ENCODE assay signal across 27 cellular contexts in genomic region chr1:75594327-75594726, GRCh38. TPM values are rescaled to one million over a fixed set of nuclear protein-coding genes. Genes with fewer than 3 reads are reported as not detected.
DNase-seq lines count a peak whose midpoint lies in the region; ATAC-seq, FAIRE-seq and TF ChIP-seq lines count a peak whose summit lies in the region.
"Had no signal": no experiment of that assay in that cellular context is flagged by ENCODE, and none has a peak within 500 bp of the region (broad histone marks: within the 10 kb centered on the region; RNA-seq: fewer than 3 reads in every experiment).

No MANE protein-coding gene starts in this region.

- intact Hi-C loops in HepG2 (cut with micrococcal nuclease; ENCODE audit: unreplicated experiment) (no loop called here), right lobe of liver (cut with DNase I) (no loop called here), K562 (cut with micrococcal nuclease) (no loop called here)

- no peak for TF ChIP-seq POLR2A in HepG2 (IDR thresholded peaks at IDR 0.05; ENCODE audit: insufficient read depth in 1 of 2, low read depth in 2 of 2, low read length in 2 of 2)
- no peak for TF ChIP-seq POLR2A in right lobe of liver (IDR thresholded peaks at IDR 0.05)
- no peak for TF ChIP-seq POLR2A in K562 (conservative IDR thresholded peaks at IDR 0.05)

- no peaks in the 10 kb centered on the region for H3K79me2 ChIP-seq in HepG2 (ENCODE audit: insufficient read depth, low read length)
- H3K79me2 ChIP-seq in K562 (ENCODE audit: control insufficient read depth, insufficient read depth, low read length) = no peaks in the 10 kb centered on the region

- H3K4me2 ChIP-seq in HepG2 (ENCODE audit: low read depth, low read length) (no peak overlapping the region), K562 (ENCODE audit: insufficient read depth, low read length) (no peak overlapping the region)
- H3K4me2 ChIP-seq: BLaER1 had no signal

- TF ChIP-seq RAD21 in HepG2 (CRISPR knock-in tag; IDR thresholded peaks at IDR 0.05) = no peak
- no peak for TF ChIP-seq RAD21 in K562 (CRISPR knock-in tag; conservative IDR thresholded peaks at IDR 0.05 in 1 of 2, IDR thresholded peaks at IDR 0.05 in 1 of 2)

- H3K27me3 Mint-ChIP-seq in glutamatergic neuron (ENCODE audit: unreplicated experiment) = no peaks in the 10 kb centered on the region

- no peaks in the 10 kb centered on the region for H4K20me1 ChIP-seq in HepG2 (ENCODE audit: insufficient read depth, low read length)
- no peaks in the 10 kb centered on the region for H4K20me1 ChIP-seq in K562 (replicated peaks; ENCODE audit: control insufficient read depth, insufficient read depth, low read length)
- H4K20me1 ChIP-seq: BLaER1 had no signal

- H3K4me1 Mint-ChIP-seq in glutamatergic neuron (ENCODE audit: low read depth, unreplicated experiment) = no peaks in the 10 kb centered on the region
- H3K4me1 Mint-ChIP-seq: CD14-positive monocyte; CD4-positive, alpha-beta memory T cell; CD4-positive, CD25-positive, alpha-beta regulatory T cell; CD8-positive, alpha-beta memory T cell had no signal

- no peaks in the 10 kb centered on the region for H3K4me1 ChIP-seq in HepG2 (ENCODE audit: insufficient read depth, low read length)
- no peaks in the 10 kb centered on the region for H3K4me1 ChIP-seq in right lobe of liver
- H3K4me1 ChIP-seq in K562 (replicated peaks in 1 of 2; ENCODE audit: control insufficient read depth in 2 of 2, insufficient read depth in 2 of 2, low read length in 2 of 2) = no peaks in the 10 kb centered on the region
- H3K4me1 ChIP-seq: BE2C, BLaER1 had no signal

- no peak overlapping the region for H3K27ac Mint-ChIP-seq in glutamatergic neuron (ENCODE audit: unreplicated experiment)
- H3K27ac Mint-ChIP-seq: CD14-positive monocyte; CD4-positive, CD25-positive, alpha-beta regulatory T cell; CD8-positive, alpha-beta memory T cell had no signal

- H3K9me3 Mint-ChIP-seq in glutamatergic neuron (ENCODE audit: unreplicated experiment) = no peaks in the 10 kb centered on the region

- DNase-seq in HepG2 (ENCODE audit: low spot score) (no peak), right lobe of liver (no peak), K562 (ENCODE audit: extremely low read depth in 1 of 4, low spot score in 3 of 4) (no peak), frontal cortex (ENCODE audit: low spot score in 2 of 2) (no peak), glutamatergic neuron (no peak)
- DNase-seq: ACHN; BE2C; C1 segment of cervical spinal cord; CD4-positive, alpha-beta memory T cell; CD4-positive, CD25-positive, alpha-beta regulatory T cell; CD8-positive, alpha-beta memory T cell; COR-L47; DMS 273 treated with DMSO at 0.1 percent for 48 hours; DMS153; DMS53; DMS79; DND-41; EL; GDM1 had no signal

- no peaks in the 10 kb centered on the region for H3K36me3 Mint-ChIP-seq in glutamatergic neuron (ENCODE audit: unreplicated experiment)
- H3K36me3 Mint-ChIP-seq: CD14-positive monocyte; CD4-positive, alpha-beta memory T cell; CD4-positive, CD25-positive, alpha-beta regulatory T cell; CD8-positive, alpha-beta memory T cell had no signal

- H3K27me3 ChIP-seq in HepG2 (ENCODE audit: control insufficient read depth in 1 of 2, insufficient read depth in 2 of 2, low read length in 2 of 2) (no peaks in the 10 kb centered on the region), right lobe of liver (no peaks in the 10 kb centered on the region), K562 (ENCODE audit: control insufficient read depth in 2 of 2, insufficient read depth in 2 of 2, low read length in 2 of 2) (no peaks in the 10 kb centered on the region)
- H3K27me3 ChIP-seq: BE2C, BLaER1 had no signal

- BruUV-seq in HepG2 (replicated peaks; lab: Mats Ljungman, UMichigan) (no TSS peak), K562 (replicated peaks; lab: Mats Ljungman, UMichigan) (no TSS peak)

- WGBS in HepG2 (ENCODE audit: low lambda C conversion rate) = 75% methylated on average over 3 of the region's 3 CpGs
- 71% methylated on average over 3 of the region's 3 CpGs for WGBS in right lobe of liver (ENCODE audit: insufficient coverage, low coverage, low lambda C conversion rate, missing lambda C conversion rate)
- 0% methylated on average over 3 of the region's 3 CpGs for WGBS in K562 (ENCODE audit: insufficient coverage, low coverage, missing lambda C conversion rate)

- no peaks in the 10 kb centered on the region for H3K9me3 ChIP-seq in HepG2 (ENCODE audit: low read length)
- H3K9me3 ChIP-seq in right lobe of liver = no peaks in the 10 kb centered on the region
- no peaks in the 10 kb centered on the region for H3K9me3 ChIP-seq in K562 (replicated peaks; ENCODE audit: control insufficient read depth, insufficient read depth, low read depth, low read length)
- H3K9me3 ChIP-seq: BE2C, BLaER1 had no signal

- H3K36me3 ChIP-seq in HepG2 (replicated peaks in 1 of 2; ENCODE audit: control insufficient read depth in 1 of 2, insufficient read depth in 2 of 2, low read length in 2 of 2) (no peaks in the 10 kb centered on the region), right lobe of liver (no peaks in the 10 kb centered on the region), K562 (ENCODE audit: control insufficient read depth, insufficient read depth, low read length) (no peaks in the 10 kb centered on the region)
- H3K36me3 ChIP-seq: BE2C, BLaER1 had no signal

- H3K9me1 ChIP-seq in K562 (ENCODE audit: control insufficient read depth, insufficient read depth, low read length) = no peaks in the 10 kb centered on the region

- no peak overlapping the region for H2AFZ ChIP-seq in HepG2 (ENCODE audit: low read length)
- H2AFZ ChIP-seq in K562 (ENCODE audit: low read depth, low read length) = no peak overlapping the region

- H3K9ac ChIP-seq in HepG2 (ENCODE audit: insufficient read depth, low read depth, low read length) (no peak overlapping the region), K562 (ENCODE audit: insufficient read depth in 1 of 2, low read depth in 2 of 2, low read length in 2 of 2) (no peak overlapping the region)
- H3K9ac ChIP-seq: BLaER1 had no signal

- H3K4me3 ChIP-seq in HepG2 (replicated peaks in 1 of 3; ENCODE audit: insufficient read depth in 1 of 3, low read depth in 2 of 3, low read length in 3 of 3) = no peak overlapping the region
- no peak overlapping the region for H3K4me3 ChIP-seq in right lobe of liver
- no peak overlapping the region for H3K4me3 ChIP-seq in K562
- H3K4me3 ChIP-seq: BLaER1, GM12878 had no signal

- FAIRE-seq in HepG2 (lab: Jason Lieb, UNC) = no peak
- FAIRE-seq in K562 (lab: Jason Lieb, UNC) = no peak
- peak; percentile 43 for FAIRE-seq in frontal cortex (lab: Jason Lieb, UNC)
- FAIRE-seq: GM12878, GM12892, GM19239 had no signal

- POLR2A ChIA-PET in HepG2 (lab: Yijun Ruan, JAX) = no interaction called here
- POLR2A ChIA-PET in K562 (lab: Yijun Ruan, JAX) = no interaction called here

- H3K27ac ChIP-seq in HepG2 (ENCODE audit: extremely low read length, insufficient read depth, low read length) = no peak overlapping the region
- no peak overlapping the region for H3K27ac ChIP-seq in right lobe of liver
- no peak overlapping the region for H3K27ac ChIP-seq in K562 (ENCODE audit: extremely low read depth, low read depth, low read length)
- H3K27ac ChIP-seq: 22Rv1, BLaER1 had no signal

- in situ Hi-C loops in HepG2 (cut with HindIII; ENCODE audit: extremely low pct_ligation_motif_present, low pct_unique_long_range_greater_than_20kb) (no loop called here), K562 (cut with MboI) (no loop called here)

- ATAC-seq in HepG2 (no peak), right lobe of liver (no peak), K562 (no peak), GM18502 (IDR thresholded peaks at IDR 0.05; ENCODE audit: poor library complexity, unreplicated experiment) (no peak)
- ATAC-seq: GM12878 had no signal

- TF ChIP-seq EP300 in HepG2 (IDR thresholded peaks at IDR 0.05; ENCODE audit: low read depth in 2 of 2, low read length in 2 of 2) (no peak), HepG2 (CRISPR knock-in tag; IDR thresholded peaks at IDR 0.05; ENCODE audit: borderline replicate concordance) (no peak), K562 (IDR thresholded peaks at IDR 0.05; ENCODE audit: low read length) (no peak)

- CTCF ChIA-PET in HepG2 (lab: Yijun Ruan, JAX; ENCODE audit: low intra/inter-chr PET ratio, low total read pairs) = no interaction called here
- CTCF ChIA-PET in K562 (lab: Yijun Ruan, JAX; ENCODE audit: low intra/inter-chr PET ratio) = no interaction called here

- H3K4me3 Mint-ChIP-seq in glutamatergic neuron (ENCODE audit: unreplicated experiment) = no peak overlapping the region
- H3K4me3 Mint-ChIP-seq: CD14-positive monocyte; CD4-positive, CD25-positive, alpha-beta regulatory T cell; CD8-positive, alpha-beta memory T cell had no signal

- TF ChIP-seq CTCF in HepG2 (CRISPR knock-in tag; IDR thresholded peaks at IDR 0.05) (no peak), right lobe of liver (IDR thresholded peaks at IDR 0.05) (no peak), K562 (IDR thresholded peaks at IDR 0.05 in 2 of 3, conservative IDR thresholded peaks at IDR 0.05 in 1 of 3; ENCODE audit: insufficient read depth in 2 of 3, low read depth in 1 of 3, low read length in 3 of 3) (no peak), glutamatergic neuron (IDR thresholded peaks at IDR 0.05; ENCODE audit: partially characterized antibody, unreplicated experiment) (no peak)

RNA-seq across cellular contexts. Expression of gene SLC44A5, which starts 16.6 kb away (rescaled TPM):
- total RNA-seq in HepG2 (2016; rRNA removed; fragmentation: Illumina TruSeq; extraction: Trizol) (4.2 and 8.0 TPM in 2 replicates), right lobe of liver (1 to 10 TPM in 1 of 6 experiments, under 1 TPM in 4, not detected in 1; 0.14 to 1.4 (median 0.59) TPM), K562 (2014; rRNA removed) (1.2 and 2.1 TPM in 2 replicates), K562 (2014; rRNA removed; fragmentation: Illumina TruSeq; extraction: Trizol) (4.3 and 4.5 TPM in 2 replicates), K562 (2015; rRNA removed; fragmentation: Illumina TruSeq; extraction: Trizol) (3.1 and 3.4 TPM in 2 replicates), K562 (2021) (1.9 and 2.1 TPM in 2 replicates), frontal cortex (162 TPM), glutamatergic neuron (ENCODE audit: unreplicated experiment) (15.4 TPM)
- total RNA-seq in HepG2 (2016; cell fraction: cytosol; rRNA removed; fragmentation: Illumina TruSeq; extraction: Trizol; ENCODE audit: low read depth) = 0.51 and 0.53 TPM in 2 replicates
- 4.4 and 7.0 TPM in 2 replicates for total RNA-seq in HepG2 (2016; cell fraction: insoluble cytoplasmic fraction; rRNA removed; fragmentation: Illumina TruSeq; extraction: Trizol)
- 1.7 and 1.9 TPM in 2 replicates for total RNA-seq in HepG2 (2016; cell fraction: membrane; rRNA removed; fragmentation: Illumina TruSeq; extraction: Trizol)
- 16.7 and 16.8 TPM in 2 replicates for total RNA-seq in HepG2 (2016; cell fraction: nucleus; rRNA removed; fragmentation: Illumina TruSeq; extraction: Trizol)
- polyA plus RNA-seq in HepG2 (2011; rRNA removed) (13.9 and 16.0 TPM in 2 replicates), K562 (2011; rRNA removed) (4.1 and 10.1 TPM in 2 replicates), K562 (2014; fragmentation: Illumina TruSeq; extraction: Trizol) (3.2 and 3.6 TPM in 2 replicates), K562 (2014; fragmentation: Nextera tagmentation; extraction: Ambion mirVana) (1 to 10 TPM; 1.2 to 1.8 TPM), K562 (2014; rRNA removed) (3.2 and 4.1 TPM in 2 replicates)
- 2.1 and 3.7 TPM in 2 replicates for polyA plus RNA-seq in HepG2 (2011; cell fraction: cytosol; rRNA removed)
- 19.2 and 22.9 TPM in 2 replicates for polyA plus RNA-seq in HepG2 (2011; cell fraction: nucleus; rRNA removed)
- 7.3 and 10.1 TPM in 2 replicates for polyA plus RNA-seq in HepG2 (2012)
- polyA plus RNA-seq in HepG2 (2016; cell fraction: cytosol; fragmentation: Illumina TruSeq; extraction: Trizol; ENCODE audit: low read depth) = 0.14 and 0.25 TPM in 2 replicates
- polyA plus RNA-seq in HepG2 (2016; cell fraction: insoluble cytoplasmic fraction; fragmentation: Illumina TruSeq; extraction: Trizol; ENCODE audit: low read depth) = 2.9 and 3.0 TPM in 2 replicates
- 0.68 and 0.98 TPM in 2 replicates for polyA plus RNA-seq in HepG2 (2016; cell fraction: membrane; fragmentation: Illumina TruSeq; extraction: Trizol; ENCODE audit: low read depth)
- 26.7 and 30.5 TPM in 2 replicates for polyA plus RNA-seq in HepG2 (2016; cell fraction: nucleus; fragmentation: Illumina TruSeq; extraction: Trizol; ENCODE audit: insufficient read depth, low read depth)
- polyA minus RNA-seq in HepG2 (2011; rRNA and poly(A)+ RNA removed; ENCODE audit: low replicate concordance) = 0.05 and 6.4 TPM in 2 replicates
- polyA minus RNA-seq in HepG2 (2011; cell fraction: cytosol; rRNA and poly(A)+ RNA removed) = 2.3 and 3.2 TPM in 2 replicates
- 32.9 and 33.2 TPM in 2 replicates for polyA minus RNA-seq in HepG2 (2011; cell fraction: nucleus; rRNA and poly(A)+ RNA removed)
- 8.0 and 18.5 TPM in 2 replicates for total RNA-seq in K562 (2011; cell fraction: chromatin; rRNA removed; ENCODE audit: low replicate concordance)
- 3.5 and 4.7 TPM in 2 replicates for total RNA-seq in K562 (2011; cell fraction: nucleolus; rRNA removed)
- total RNA-seq in K562 (2011; cell fraction: nucleoplasm; rRNA removed) = 8.0 and 13.5 TPM in 2 replicates
- polyA plus RNA-seq in K562 (2011; cell fraction: cytosol; rRNA removed) = 1.00 and 1.2 TPM in 2 replicates
- 4.9 and 12.0 TPM in 2 replicates for polyA plus RNA-seq in K562 (2011; cell fraction: nucleus; rRNA removed)
- 2.0 and 5.6 TPM in 2 replicates for polyA plus RNA-seq in K562 (2012)
- 3.1 and 7.0 TPM in 2 replicates for polyA minus RNA-seq in K562 (2011; rRNA and poly(A)+ RNA removed)
- polyA minus RNA-seq in K562 (2011; cell fraction: cytosol; rRNA and poly(A)+ RNA removed) = 0.36 and 2.0 TPM in 2 replicates
- polyA minus RNA-seq in K562 (2011; cell fraction: nucleus; rRNA and poly(A)+ RNA removed) = 4.0 and 7.0 TPM in 2 replicates
- total RNA-seq: G401 had no signal
- polyA plus RNA-seq: CD14-positive monocyte had no signal

Comparison
In these comparisons a context has a peak if more than half of its experiments do, and no peak if none do; other contexts are left out.
1. Of the 241 proteins assayed by ChIP-seq in both HepG2 and K562: peak only in HepG2: none; only in K562: MAFG; in both: MAFF and MAFK; in neither: 238.